8 cellular contexts compared by ENCODE assay signal in the genomic region with DNA sequence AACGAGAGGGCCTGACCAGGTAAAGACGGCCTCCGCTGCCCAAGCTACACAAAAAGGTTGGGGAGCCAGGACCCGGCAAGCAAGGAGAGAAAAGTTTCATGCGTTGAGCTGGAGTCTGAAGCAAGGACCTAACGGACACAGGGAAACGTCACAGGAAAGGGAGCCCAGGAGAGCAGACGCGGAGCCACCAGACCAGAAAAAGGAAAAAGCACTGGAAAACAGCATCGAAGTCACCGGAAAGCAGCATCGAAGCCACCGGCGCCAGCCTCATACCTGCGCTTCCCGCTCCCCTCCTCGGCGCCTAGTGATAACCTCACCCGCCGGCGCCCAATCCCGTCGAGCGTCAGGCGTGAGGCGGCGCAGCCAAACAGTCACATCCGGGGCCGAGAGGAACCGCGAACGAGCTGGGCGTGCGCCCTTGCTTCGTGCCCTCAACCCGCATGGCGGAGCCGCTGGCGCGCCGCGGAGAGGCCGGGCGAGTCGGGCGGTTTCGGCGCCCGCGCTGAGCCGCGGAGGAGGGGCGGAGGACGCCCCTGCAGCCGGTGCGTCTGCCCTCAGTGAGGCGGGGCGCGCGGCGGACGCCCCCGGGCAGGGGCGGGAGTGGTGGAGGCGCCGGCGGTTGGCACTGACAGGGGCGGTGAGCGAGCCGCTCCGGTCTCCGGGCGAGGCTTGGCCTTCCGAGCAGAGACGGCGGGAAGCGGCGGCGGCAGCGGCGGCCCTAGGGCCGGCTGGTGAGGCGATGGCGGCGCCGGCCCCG. TPM values are rescaled to one million over a fixed set of nuclear protein-coding genes. Genes with fewer than 3 reads are reported as not detected.
DNase-seq lines count a peak whose midpoint lies in the region; ATAC-seq and TF ChIP-seq lines count a peak whose summit lies in the region.

TSS of gene FBXO45 (plus strand) at position 415 of the 757 bp plus-strand sequence. CDS start at position 740, 325 bp downstream.
TSS of gene WDR53 (minus strand) at position 309 of the 757 bp plus-strand sequence. CDS start 7,079 bp downstream, outside the sequence.

- H3K27me3 ChIP-seq in PC-3 (ENCODE audit: low read length) = no peaks in the 10 kb centered on the region

- CTCF ChIA-PET in PC-3 (lab: Charles Lee) = interaction anchor here (0.9 kb wide), 2 partner anchors 39 to 46 kb away, joined by 3 to 5 read pairs; no protein-coding TSS in a partner anchor

- H3K9ac ChIP-seq in PC-3 (ENCODE audit: low read length) = peak within 1 kb of the TSS; percentile 92

- peak within 1 kb of the TSS; percentile 84 for H3K4me3 ChIP-seq in Jurkat, Clone E6-1 (ENCODE audit: low read length)
- peak within 1 kb of the TSS; percentile 97 for H3K4me3 ChIP-seq in PC-3 (ENCODE audit: low read length)
- peak within 1 kb of the TSS; percentile 58 for H3K4me3 ChIP-seq in mucosa of descending colon

- H3K4me1 ChIP-seq in PC-3 (ENCODE audit: insufficient read depth, low read length) = peaks cover 31% of the 10 kb centered on the region
- H3K4me1 ChIP-seq in mucosa of descending colon (ENCODE audit: low read depth) = peaks cover 27% of the 10 kb centered on the region

- intact Hi-C loops in PC-3 (cut with micrococcal nuclease) (no loop called here), mucosa of descending colon (cut with DNase I, micrococcal nuclease) (no loop called here)

- H3K27ac ChIP-seq in PC-3 (ENCODE audit: low read length) (peak within 1 kb of the TSS; percentile 42), epithelial cell of prostate (peak within 1 kb of the TSS; percentile 77)

- H3K36me3 ChIP-seq in PC-3 (ENCODE audit: low read depth, low read length) (no peaks in the 10 kb centered on the region), mucosa of descending colon (ENCODE audit: low read depth) (no peaks in the 10 kb centered on the region)

- POLR2A ChIA-PET in PC-3 (lab: Charles Lee; ENCODE audit: unreplicated experiment) = interaction anchor here (0.6 kb wide), 2 partner anchors 27 to 144 kb away, joined by 4 to 22 read pairs; no protein-coding TSS in a partner anchor

- H2AFZ ChIP-seq in PC-3 (ENCODE audit: low read length) = peak within 1 kb of the TSS; percentile 98

- BruUV-seq in PC-3 (replicated peaks; lab: Mats Ljungman, UMichigan) = no TSS peak

- 0 out of 2 replicates have a peak, but pooled peaks cover 6% of the 10 kb centered on the region for H4K20me1 ChIP-seq in PC-3 (ENCODE audit: low read length)

- H3K4me2 ChIP-seq in PC-3 (ENCODE audit: low read length) = peak within 1 kb of the TSS; percentile 88

- peak; percentile 96 for DNase-seq in DMS53 (lab: John Stamatoyannopoulos, UW)
- DNase-seq in Jurkat, Clone E6-1 (ENCODE audit: low read depth, low spot score) = peak; percentile 94
- peak; percentile 97 for DNase-seq in PC-3
- DNase-seq in activated T-cell treated with anti-CD3 and anti-CD28 coated beads for 48 hours (ENCODE audit: low read depth) = peak; percentile 95
- peak; percentile 81 for DNase-seq in epithelial cell of prostate (ENCODE audit: low read depth, low spot score)
- peak; percentile 95 to 97 (median 97) for DNase-seq in mucosa of descending colon
- DNase-seq in stimulated activated CD8-positive, alpha-beta memory T cell treated with anti-CD3 and anti-CD28 coated beads, Interleukin-4, amount 100 ng/mL, for 1 hour (ENCODE audit: low read depth in 2 of 2, low spot score in 1 of 2) = peak; percentile 83 to 89

- H3K9me2 ChIP-seq in PC-3 (replicated peaks; ENCODE audit: low read length) = no peaks in the 10 kb centered on the region

- H3K9me3 ChIP-seq in PC-3 (ENCODE audit: low read length) (no peaks in the 10 kb centered on the region), mucosa of descending colon (no peaks in the 10 kb centered on the region)

- ATAC-seq in GM21717 (IDR thresholded peaks at IDR 0.05; ENCODE audit: unreplicated experiment) (peak; percentile 92), PC-3 (peak; percentile 87), mucosa of descending colon (peak; percentile 98)

- H3K79me2 ChIP-seq in PC-3 (ENCODE audit: low read length) = peaks cover 64% of the 10 kb centered on the region

- no peak for TF ChIP-seq CTCF in PC-3 (conservative IDR thresholded peaks at IDR 0.05; ENCODE audit: low read depth, low read length)
- TF ChIP-seq CTCF in mucosa of descending colon (IDR thresholded peaks at IDR 0.05) = peak; percentile 28

- H3F3A ChIP-seq in PC-3 (ENCODE audit: low read length, unreplicated experiment) = no peaks in the 10 kb centered on the region

RNA-seq across cellular contexts. Expression of gene FBXO45, which starts in this region (rescaled TPM):
- polyA plus RNA-seq in Jurkat, Clone E6-1 (2012; ENCODE audit: insufficient read depth, insufficient read length) = 18.3 TPM
- total RNA-seq in PC-3 (2014; rRNA removed) (20.8 and 22.3 TPM in 2 replicates), mucosa of descending colon (10 to 100 TPM in 1 of 3 donors, 1 to 10 TPM in 2; 7.5 to 12.7 (median 9.9) TPM)

RNA-seq across cellular contexts. Expression of gene WDR53, which starts in this region (rescaled TPM):
- polyA plus RNA-seq in Jurkat, Clone E6-1 (2012; ENCODE audit: insufficient read depth, insufficient read length) = 30.2 TPM
- total RNA-seq in PC-3 (2014; rRNA removed) (11.7 and 17.4 TPM in 2 replicates), mucosa of descending colon (10 to 100 TPM in 1 of 3 donors, 1 to 10 TPM in 2; 5.8 to 13.7 (median 7.5) TPM)

Comparison
In these comparisons a context has a peak if more than half of its experiments do, and no peak if none do; other contexts are left out.
1. Peak in every context shown above with its lines: DNase-seq, ATAC-seq, H3K4me3 ChIP-seq and H3K27ac ChIP-seq.